Comparison of ENCODE assay signal across 26 cellular contexts in genomic region chr3:23435318-23435717, GRCh38.
DNase-seq lines count a peak whose midpoint lies in the region; ATAC-seq and TF ChIP-seq lines count a peak whose summit lies in the region.
"Had no signal": no experiment of that assay in that cellular context is flagged by ENCODE, and none has a peak within 500 bp of the region (broad histone marks: within the 10 kb centered on the region; RNA-seq: fewer than 3 reads in every experiment).

No MANE protein-coding gene starts in this region.

- ATAC-seq in activated naive CD8-positive, alpha-beta T cell treated with anti-CD3 and anti-CD28 coated beads, Interleukin-2, amount 10 ng/mL, durations not matched to agents 7 days and 5 days (ENCODE audit: low read depth): peak; percentile 42
- ATAC-seq in upper lobe of right lung: peak; percentile 58
- ATAC-seq: left colon; stimulated activated effector memory CD8-positive, alpha-beta T cell treated with anti-CD3 and anti-CD28 coated beads, Interleukin-12 subunit alpha, Interleukin-12 subunit beta, amount 100 ng/mL, for 72 hours had no signal

- H3K4me1 ChIP-seq in endodermal cell (ENCODE audit: control insufficient read depth, insufficient read depth, low read length) (peaks cover 6% of the 10 kb centered on the region), upper lobe of right lung (no peaks in the 10 kb centered on the region)
- H3K4me1 ChIP-seq: uterus had no signal

- peaks cover 28% of the 10 kb centered on the region for H3K4me1 Mint-ChIP-seq in activated naive CD8-positive, alpha-beta T cell treated with anti-CD3 and anti-CD28 coated beads, Interleukin-2, amount 10 ng/mL, durations not matched to agents 7 days and 5 days
- peaks cover 39% of the 10 kb centered on the region for H3K4me1 Mint-ChIP-seq in activated naive CD8-positive, alpha-beta T cell treated with anti-CD3 and anti-CD28 coated beads for 36 hours
- H3K4me1 Mint-ChIP-seq in endodermal cell: peaks cover 18% of the 10 kb centered on the region
- H3K4me1 Mint-ChIP-seq: stimulated activated effector memory CD8-positive, alpha-beta T cell treated with anti-CD3 and anti-CD28 coated beads, Interleukin-12 subunit alpha, Interleukin-12 subunit beta, amount 100 ng/mL, for 72 hours had no signal

- H3K36me3 ChIP-seq in endodermal cell (ENCODE audit: control insufficient read depth, insufficient read depth, low read length) (no peaks in the 10 kb centered on the region), upper lobe of right lung (no peaks in the 10 kb centered on the region)
- H3K36me3 ChIP-seq: esophagus muscularis mucosa, uterus had no signal

- H3K4me3 Mint-ChIP-seq in activated naive CD8-positive, alpha-beta T cell treated with anti-CD3 and anti-CD28 coated beads, Interleukin-2, amount 10 ng/mL, durations not matched to agents 7 days and 5 days: no peak overlapping the region
- H3K4me3 Mint-ChIP-seq in activated naive CD8-positive, alpha-beta T cell treated with anti-CD3 and anti-CD28 coated beads for 36 hours: no peak overlapping the region
- no peak overlapping the region for H3K4me3 Mint-ChIP-seq in endodermal cell
- H3K4me3 Mint-ChIP-seq: stimulated activated effector memory CD8-positive, alpha-beta T cell treated with anti-CD3 and anti-CD28 coated beads, Interleukin-12 subunit alpha, Interleukin-12 subunit beta, amount 100 ng/mL, for 72 hours; T-helper 1 cell treated with Interleukin-12 subunit alpha and Interleukin-12 subunit beta and Interleukin-4 antibody, amounts not matched to agents 30 μg/mL and 1 μg/mL, for 36 hours had no signal

- H3K27ac Mint-ChIP-seq in activated naive CD8-positive, alpha-beta T cell treated with anti-CD3 and anti-CD28 coated beads, Interleukin-2, amount 10 ng/mL, durations not matched to agents 7 days and 5 days: peak overlapping the region; percentile 57
- H3K27ac Mint-ChIP-seq in activated naive CD8-positive, alpha-beta T cell treated with anti-CD3 and anti-CD28 coated beads for 36 hours: no peak overlapping the region
- H3K27ac Mint-ChIP-seq in endodermal cell: no peak overlapping the region
- H3K27ac Mint-ChIP-seq: progenitor cell of endocrine pancreas; stimulated activated effector memory CD8-positive, alpha-beta T cell treated with anti-CD3 and anti-CD28 coated beads, Interleukin-12 subunit alpha, Interleukin-12 subunit beta, amount 100 ng/mL, for 72 hours; T-helper 1 cell treated with Interleukin-12 subunit alpha and Interleukin-12 subunit beta and Interleukin-4 antibody, amounts not matched to agents 30 μg/mL and 1 μg/mL, for 36 hours had no signal

- no peak overlapping the region for H3K9ac ChIP-seq in endodermal cell (ENCODE audit: extremely low read depth, low read length, poor library complexity, severe bottlenecking)
- H3K9ac ChIP-seq: KMS-11 had no signal

- TF ChIP-seq CTCF in endodermal cell (conservative IDR thresholded peaks at IDR 0.05) (peak; percentile 26), upper lobe of right lung (IDR thresholded peaks at IDR 0.05) (no peak), GM10248 (IDR thresholded peaks at IDR 0.05; ENCODE audit: control extremely low read depth, extremely low read depth, low read depth, missing control alignments) (no peak)

- CTCF ChIA-PET in GM10248 (lab: Yijun Ruan, JAX): no interaction called here

- intact Hi-C loops in upper lobe of right lung (cut with DNase I): no loop called here

- 66 to 80% methylated on average over 1 to 2 of the region's 2 CpGs for WGBS in endodermal cell (ENCODE audit: insufficient coverage in 1 of 2, insufficient read length in 1 of 2), 2 experiments

- no peak for DNase-seq in activated naive CD8-positive, alpha-beta T cell treated with anti-CD3 and anti-CD28 coated beads, Interleukin-2, amount 10 ng/mL, durations not matched to agents 7 days and 5 days
- DNase-seq in activated naive CD8-positive, alpha-beta T cell treated with anti-CD3 and anti-CD28 coated beads for 36 hours: no peak
- peak; percentile 13 for DNase-seq in NAMALWA (ENCODE audit: low spot score)
- DNase-seq in endodermal cell: peak; percentile 70
- DNase-seq in upper lobe of right lung: no peak
- DNase-seq in GM03348 (ENCODE audit: low spot score): no peak
- DNase-seq in stimulated activated CD4-positive, alpha-beta T cell treated with anti-CD3 and anti-CD28 coated beads, Interleukin-12 subunit alpha, Interleukin-12 subunit beta, amount 100 ng/mL, for 4 hours: no peak
- no peak for DNase-seq in GM10248 (ENCODE audit: extremely low spot score)
- DNase-seq: activated CD8-positive, alpha-beta memory T cell treated with anti-CD3 and anti-CD28 coated beads, Interleukin-2, amount 50 U/mL, for 4 hours; activated naive CD4-positive, alpha-beta T cell treated with Interleukin-2 at 50 U/mL for 16 hours; COR-L47; dorsolateral prefrontal cortex; GDM1; head of caudate nucleus; left colon; NCI-H1694 treated with DMSO at 0.1 percent for 48 hours; NCI-H526 treated with DMSO at 0.1 percent for 48 hours; RPMI8226; small intestine; uterus had no signal

- no peaks in the 10 kb centered on the region for H3K9me3 Mint-ChIP-seq in activated naive CD8-positive, alpha-beta T cell treated with anti-CD3 and anti-CD28 coated beads, Interleukin-2, amount 10 ng/mL, durations not matched to agents 7 days and 5 days
- H3K9me3 Mint-ChIP-seq in activated naive CD8-positive, alpha-beta T cell treated with anti-CD3 and anti-CD28 coated beads for 36 hours: peaks cover 2% of the 10 kb centered on the region
- no peaks in the 10 kb centered on the region for H3K9me3 Mint-ChIP-seq in endodermal cell
- H3K9me3 Mint-ChIP-seq: T-helper 1 cell treated with Interleukin-12 subunit alpha and Interleukin-12 subunit beta and Interleukin-4 antibody, amounts not matched to agents 30 μg/mL and 1 μg/mL, for 36 hours had no signal

- no peaks in the 10 kb centered on the region for H3K27me3 Mint-ChIP-seq in activated naive CD8-positive, alpha-beta T cell treated with anti-CD3 and anti-CD28 coated beads, Interleukin-2, amount 10 ng/mL, durations not matched to agents 7 days and 5 days
- no peaks in the 10 kb centered on the region for H3K27me3 Mint-ChIP-seq in activated naive CD8-positive, alpha-beta T cell treated with anti-CD3 and anti-CD28 coated beads for 36 hours
- no peaks in the 10 kb centered on the region for H3K27me3 Mint-ChIP-seq in endodermal cell (ENCODE audit: insufficient read depth)
- H3K27me3 Mint-ChIP-seq: progenitor cell of endocrine pancreas had no signal

- H3K27ac ChIP-seq in endodermal cell (ENCODE audit: low read depth, low read length) (no peak overlapping the region), upper lobe of right lung (no peak overlapping the region)
- H3K27ac ChIP-seq: dorsolateral prefrontal cortex, esophagus muscularis mucosa, HL-60, KMS-11, uterus had no signal

- peaks cover 6% of the 10 kb centered on the region for H3K36me3 Mint-ChIP-seq in activated naive CD8-positive, alpha-beta T cell treated with anti-CD3 and anti-CD28 coated beads, Interleukin-2, amount 10 ng/mL, durations not matched to agents 7 days and 5 days
- peaks cover 2% of the 10 kb centered on the region for H3K36me3 Mint-ChIP-seq in activated naive CD8-positive, alpha-beta T cell treated with anti-CD3 and anti-CD28 coated beads for 36 hours
- no peaks in the 10 kb centered on the region for H3K36me3 Mint-ChIP-seq in endodermal cell (ENCODE audit: low read depth)
- H3K36me3 Mint-ChIP-seq: stimulated activated effector memory CD8-positive, alpha-beta T cell treated with anti-CD3 and anti-CD28 coated beads, Interleukin-12 subunit alpha, Interleukin-12 subunit beta, amount 100 ng/mL, for 72 hours had no signal

- POLR2A ChIA-PET in activated naive CD8-positive, alpha-beta T cell treated with anti-CD3 and anti-CD28 coated beads, Interleukin-2, amount 10 ng/mL, durations not matched to agents 7 days and 5 days (lab: Charles Lee): no interaction called here
- POLR2A ChIA-PET in GM10248 (lab: Yijun Ruan, JAX): no interaction called here

- H3K4me3 ChIP-seq in endodermal cell (ENCODE audit: low read length) (no peak overlapping the region), upper lobe of right lung (no peak overlapping the region)
- H3K4me3 ChIP-seq: dorsolateral prefrontal cortex, esophagus muscularis mucosa, uterus had no signal

- H3K9me3 ChIP-seq in endodermal cell (ENCODE audit: control insufficient read depth, low read length) (no peaks in the 10 kb centered on the region), upper lobe of right lung (no peaks in the 10 kb centered on the region)
- H3K9me3 ChIP-seq: esophagus muscularis mucosa, uterus had no signal

- H3K27me3 ChIP-seq in endodermal cell (ENCODE audit: control insufficient read depth, insufficient read depth, low read length, poor library complexity, severe bottlenecking): no peaks in the 10 kb centered on the region
- H3K27me3 ChIP-seq in upper lobe of right lung: no peaks in the 10 kb centered on the region
- H3K27me3 ChIP-seq: dorsolateral prefrontal cortex, esophagus muscularis mucosa, uterus had no signal

Comparison
In these comparisons a context has a peak if more than half of its experiments do, and no peak if none do; other contexts are left out.
1. DNase-seq: peak in NAMALWA (single experiment) and endodermal cell (single experiment); none in activated naive CD8-positive, alpha-beta T cell treated with anti-CD3 and anti-CD28 coated beads, Interleukin-2, amount 10 ng/mL, durations not matched to agents 7 days and 5 days (single experiment), activated naive CD8-positive, alpha-beta T cell treated with anti-CD3 and anti-CD28 coated beads for 36 hours (single experiment), upper lobe of right lung (single experiment), GM03348 (single experiment), stimulated activated CD4-positive, alpha-beta T cell treated with anti-CD3 and anti-CD28 coated beads, Interleukin-12 subunit alpha, Interleukin-12 subunit beta, amount 100 ng/mL, for 4 hours (single experiment) and GM10248 (single experiment).